In genomic region chr3:44534651-44535050, GRCh38 we compare ENCODE assay signal across 8 cellular contexts. TPM values are rescaled to one million over a fixed set of nuclear protein-coding genes. Genes with fewer than 3 reads are reported as not detected.
A peak's percentile ranks its signal among the peaks of the same experiment; 100 is the strongest.
DNase-seq lines count a peak whose midpoint lies in the region; ATAC-seq, FAIRE-seq and TF ChIP-seq lines count a peak whose summit lies in the region.
"Not testable (repeated sequence)": the region's sequence is repeated elsewhere in the genome, so short reads cannot be mapped to it uniquely, and the experiment has no call there.
"Had no signal": no experiment of that assay in that cellular context is flagged by ENCODE, and none has a peak within 500 bp of the region (broad histone marks: within the 10 kb centered on the region; RNA-seq: fewer than 3 reads in every experiment).

No MANE protein-coding gene starts in this region.

- peak overlapping the region; percentile 40 for H3K27ac Mint-ChIP-seq in Calu3 (ENCODE audit: unreplicated experiment)
- not testable (repeated sequence) for H3K27ac Mint-ChIP-seq in astrocyte (ENCODE audit: unreplicated experiment)

- not testable (repeated sequence) for H2AK9ac ChIP-seq in IMR-90 (replicated peaks; ENCODE audit: low read depth, low read length, poor library complexity)

- not testable (repeated sequence) for H2BK120ac ChIP-seq in IMR-90 (ENCODE audit: low read depth, low read length)

- not testable (repeated sequence) for TF ChIP-seq RAD21 in IMR-90 (IDR thresholded peaks at IDR 0.05; ENCODE audit: low read length)

- dilution Hi-C loops in IMR-90 (cut with HindIII; ENCODE audit: low sequenced_read_pairs, unreplicated experiment) = not testable (repeated sequence)

- not testable (repeated sequence) for H2AFZ ChIP-seq in IMR-90 (replicated peaks; ENCODE audit: low read length, poor library complexity); astrocyte (ENCODE audit: low read depth, low read length); hepatocyte

- H3K9me3 ChIP-seq in IMR-90 (ENCODE audit: control insufficient read depth, insufficient read depth, low read length); RWPE2 (ENCODE audit: severe bottlenecking); astrocyte (ENCODE audit: insufficient read depth, low read depth, low read length); hepatocyte (ENCODE audit: low read depth); mucosa of descending colon: not testable (repeated sequence)

- H3K27ac ChIP-seq in IMR-90 (ENCODE audit: insufficient read depth, low read length); RWPE2 (ENCODE audit: poor library complexity, severe bottlenecking); astrocyte (ENCODE audit: low read depth, low read length); epithelial cell of prostate: not testable (repeated sequence)
- peak overlapping the region; percentile 60 for H3K27ac ChIP-seq in hepatocyte

- TF ChIP-seq POLR2A in IMR-90 (IDR thresholded peaks at IDR 0.05; ENCODE audit: low read depth, low read length) = not testable (repeated sequence)

- not testable (repeated sequence) for H3K79me2 ChIP-seq in astrocyte (ENCODE audit: insufficient read depth, low read length); hepatocyte

- H3K56ac ChIP-seq in IMR-90 (ENCODE audit: extremely low read depth, insufficient read depth, low read length) = not testable (repeated sequence)

- H3K9ac ChIP-seq in IMR-90 (ENCODE audit: low read depth, low read length); astrocyte (ENCODE audit: low read length): not testable (repeated sequence)

- not testable (repeated sequence) for H3K9me3 Mint-ChIP-seq in Calu3 (ENCODE audit: low read depth, unreplicated experiment); astrocyte (ENCODE audit: unreplicated experiment)

- not testable (repeated sequence) for H3K36me3 Mint-ChIP-seq in Calu3 (ENCODE audit: insufficient read depth, unreplicated experiment); astrocyte (ENCODE audit: low read depth, unreplicated experiment)

- H3K27me3 ChIP-seq in IMR-90 (ENCODE audit: control insufficient read depth, insufficient read depth, low read length); RWPE2 (ENCODE audit: insufficient read depth, poor library complexity, severe bottlenecking): not testable (repeated sequence)
- H3K27me3 ChIP-seq in astrocyte (ENCODE audit: insufficient read depth, low read length) (peaks cover 16% of the 10 kb centered on the region), hepatocyte (peaks cover 20% of the 10 kb centered on the region)

- H2BK5ac ChIP-seq in IMR-90 (ENCODE audit: low read depth, low read length, poor library complexity, severe bottlenecking) = not testable (repeated sequence)

- H3K4me2 ChIP-seq in IMR-90 (ENCODE audit: low read depth, low read length); astrocyte (ENCODE audit: low read length); hepatocyte: not testable (repeated sequence)

- H2BK15ac ChIP-seq in IMR-90 (ENCODE audit: low read depth, low read length) = not testable (repeated sequence)

- FAIRE-seq in astrocyte (lab: Jason Lieb, UNC) = not testable (repeated sequence)

- not testable (repeated sequence) for H3K27me3 Mint-ChIP-seq in Calu3 (ENCODE audit: unreplicated experiment)
- peaks cover 35% of the 10 kb centered on the region for H3K27me3 Mint-ChIP-seq in astrocyte (ENCODE audit: low read depth, unreplicated experiment)

- not testable (repeated sequence) for H4K20me1 ChIP-seq in IMR-90 (ENCODE audit: insufficient read depth, low read length); astrocyte (ENCODE audit: insufficient read depth, low read length); hepatocyte (ENCODE audit: insufficient read depth, poor library complexity, severe bottlenecking)

- H3K4ac ChIP-seq in IMR-90 (ENCODE audit: low read depth, low read length) = not testable (repeated sequence)

- WGBS in IMR-90 (ENCODE audit: extremely low coverage in 2 of 2, insufficient read length in 1 of 2), 2 experiments = no CpG with 5 or more reads among the region's 4 CpGs
- WGBS in hepatocyte (ENCODE audit: low lambda C conversion rate, missing lambda C conversion rate) = 26% methylated on average over 4 of the region's 4 CpGs

- not testable (repeated sequence) for H3K79me1 ChIP-seq in IMR-90 (ENCODE audit: low read depth in 1 of 2, low read length in 2 of 2)

- CTCF ChIA-PET in Calu3 (lab: Charles Lee); IMR-90 (lab: Yijun Ruan, JAX): not testable (repeated sequence)

- not testable (repeated sequence) for BruUV-seq in Calu3 (replicated peaks; lab: Mats Ljungman, UMichigan); IMR-90 (replicated peaks; lab: Mats Ljungman, UMichigan)

- H3K36me3 ChIP-seq in IMR-90 (ENCODE audit: control insufficient read depth, insufficient read depth, low read length); RWPE2 (ENCODE audit: low read depth); astrocyte (ENCODE audit: insufficient read depth, low read length); hepatocyte (replicated peaks; ENCODE audit: insufficient read depth, low read depth); mucosa of descending colon (ENCODE audit: low read depth): not testable (repeated sequence)

- TF ChIP-seq CTCF in Calu3 (IDR thresholded peaks at IDR 0.05; ENCODE audit: unreplicated experiment); IMR-90 (conservative IDR thresholded peaks at IDR 0.05; ENCODE audit: low read depth, low read length); RWPE2 (IDR thresholded peaks at IDR 0.05; ENCODE audit: poor library complexity, severe bottlenecking); astrocyte (IDR thresholded peaks at IDR 0.05; ENCODE audit: insufficient read depth, low read depth, low read length); hepatocyte (IDR thresholded peaks at IDR 0.05; ENCODE audit: poor library complexity); mucosa of descending colon (IDR thresholded peaks at IDR 0.05): not testable (repeated sequence)

- not testable (repeated sequence) for H2BK20ac ChIP-seq in IMR-90 (ENCODE audit: low read depth, low read length)

- peaks cover 17% of the 10 kb centered on the region for H3K4me1 Mint-ChIP-seq in Calu3 (ENCODE audit: low read depth, unreplicated experiment)
- not testable (repeated sequence) for H3K4me1 Mint-ChIP-seq in astrocyte (ENCODE audit: low read depth, unreplicated experiment)

- H3K4me1 ChIP-seq in IMR-90 (ENCODE audit: control insufficient read depth, insufficient read depth, low read length); RWPE2 (ENCODE audit: insufficient read depth, poor library complexity, severe bottlenecking); astrocyte (ENCODE audit: insufficient read depth, low read length); hepatocyte (ENCODE audit: insufficient read depth): not testable (repeated sequence)
- peaks cover 10% of the 10 kb centered on the region for H3K4me1 ChIP-seq in mucosa of descending colon (ENCODE audit: low read depth)

- H3K4me3 ChIP-seq in IMR-90 (ENCODE audit: insufficient read depth, low read depth, low read length); RWPE2 (ENCODE audit: severe bottlenecking); astrocyte (ENCODE audit: insufficient read depth, low read depth, low read length); hepatocyte; mucosa of descending colon: not testable (repeated sequence)

- H4K8ac ChIP-seq in IMR-90 (ENCODE audit: low read depth in 2 of 2, low read length in 2 of 2) = not testable (repeated sequence)

- H3K9me2 ChIP-seq in hepatocyte (replicated peaks; ENCODE audit: insufficient read depth) = not testable (repeated sequence)

- H3K9me1 ChIP-seq in IMR-90 (ENCODE audit: insufficient read depth, low read length) = not testable (repeated sequence)

- H3K23ac ChIP-seq in IMR-90 (ENCODE audit: low read depth, low read length) = not testable (repeated sequence)

- ATAC-seq in IMR-90 (ENCODE audit: low read depth) = not testable (repeated sequence)
- peak; percentile 54; the same call in 2 of the 3 replicates for ATAC-seq in RWPE2 (ENCODE audit: low read depth)
- ATAC-seq in mucosa of descending colon = peak; percentile 45

- not testable (repeated sequence) for H3K18ac ChIP-seq in IMR-90 (ENCODE audit: low read depth, low read length)

- DNase-seq in Calu3 (peak; percentile 25), IMR-90 (peak; percentile 22), astrocyte (ENCODE audit: low read depth) (peak; percentile 39), epithelial cell of prostate (ENCODE audit: low read depth, low spot score) (peak; percentile 22), hepatocyte (ENCODE audit: low spot score) (peak; percentile 30)
- not testable (repeated sequence) for DNase-seq in RWPE2 (ENCODE audit: low spot score); mucosa of descending colon

- POLR2A ChIA-PET in IMR-90 (lab: Charles Lee; ENCODE audit: unreplicated experiment) = not testable (repeated sequence)

- H2AK5ac ChIP-seq in IMR-90 (ENCODE audit: low read depth, low read length) = not testable (repeated sequence)

- in situ Hi-C loops in IMR-90 (cut with MboI; ENCODE audit: low sequenced_read_pairs) = loop anchor here (10.0 kb wide), 1 partner anchor 370 kb away; no protein-coding TSS in a partner anchor

- not testable (repeated sequence) for H4K91ac ChIP-seq in IMR-90 (ENCODE audit: insufficient read depth, low read depth, low read length)

- H3K4me3 Mint-ChIP-seq in Calu3 (ENCODE audit: low read depth, unreplicated experiment) = peak overlapping the region; percentile 31
- not testable (repeated sequence) for H3K4me3 Mint-ChIP-seq in astrocyte (ENCODE audit: unreplicated experiment)

- H4K5ac ChIP-seq in IMR-90 (ENCODE audit: low read depth, low read length) = not testable (repeated sequence)

- not testable (repeated sequence) for H3K14ac ChIP-seq in IMR-90 (replicated peaks; ENCODE audit: low read depth, low read length)

- intact Hi-C loops in Calu3 (cut with micrococcal nuclease; ENCODE audit: unreplicated experiment) = loop anchor here (5.0 kb wide), 2 partner anchors 88 to 228 kb away; partner anchors contain the start of genes KIAA1143 and KIF15
- intact Hi-C loops in IMR-90 (cut with micrococcal nuclease) = loop anchor here (5.0 to 10.0 kb wide), 2 partner anchors 212 to 500 kb away; no protein-coding TSS in a partner anchor
- intact Hi-C loops in mucosa of descending colon (cut with DNase I, micrococcal nuclease) = loop anchor here (5.0 to 10.0 kb wide), 2 partner anchors 378 to 380 kb away; no protein-coding TSS in a partner anchor

RNA-seq across cellular contexts. Expression of gene ZKSCAN7, which starts 20.3 kb away (rescaled TPM):
- total RNA-seq in Calu3 (2022) (0.39 and 0.59 TPM in 2 replicates), IMR-90 (2012; rRNA removed) (4.7 TPM in 2 replicates), astrocyte (4.8 and 5.7 TPM in 2 replicates), hepatocyte (9.6 and 9.9 TPM in 2 replicates), mucosa of descending colon (1 to 10 TPM in 2 of 3 donors, under 1 TPM in 1; 0.96 to 3.0 (median 1.6) TPM)
- polyA plus RNA-seq in IMR-90 (2012; rRNA removed) (2.6 and 3.0 TPM in 2 replicates), hepatocyte (6.0 and 7.9 TPM in 2 replicates)
- polyA plus RNA-seq in IMR-90 (2012; cell fraction: cytosol; rRNA removed) = 2.2 and 2.4 TPM in 2 replicates
- 6.2 and 6.6 TPM in 2 replicates for polyA plus RNA-seq in IMR-90 (2012; cell fraction: nucleus; rRNA removed; ENCODE audit: low replicate concordance)
- polyA plus RNA-seq: A549 had no signal

RNA-seq across cellular contexts. Expression of gene ZNF660, which starts 50.1 kb away (rescaled TPM):
- total RNA-seq in Calu3 (2022) = 0.95 and 1.4 TPM in 2 replicates
- 1.3 and 1.4 TPM in 2 replicates for total RNA-seq in IMR-90 (2012; rRNA removed)
- polyA plus RNA-seq in IMR-90 (2012; rRNA removed) = 0.59 and 0.70 TPM in 2 replicates
- polyA plus RNA-seq in IMR-90 (2012; cell fraction: cytosol; rRNA removed) = 0.10 and 0.11 TPM in 2 replicates
- polyA plus RNA-seq in IMR-90 (2012; cell fraction: nucleus; rRNA removed; ENCODE audit: low replicate concordance) = 0.30 and 2.4 TPM in 2 replicates
- total RNA-seq in astrocyte = 5.5 and 6.7 TPM in 2 replicates
- 4.5 and 9.8 TPM in 2 replicates for total RNA-seq in hepatocyte
- polyA plus RNA-seq in hepatocyte = 4.0 and 4.6 TPM in 2 replicates
- 1 to 10 TPM in 2 of 3 donors, under 1 TPM in 1; 0.67 to 4.6 (median 1.1) TPM for total RNA-seq in mucosa of descending colon
- polyA plus RNA-seq: A549 had no signal

RNA-seq across cellular contexts. Expression of gene ZNF445, which starts 57.2 kb away (rescaled TPM):
- total RNA-seq in Calu3 (2022) (17.3 and 18.8 TPM in 2 replicates), IMR-90 (2012; rRNA removed) (6.3 and 6.4 TPM in 2 replicates), astrocyte (20.9 and 21.3 TPM in 2 replicates), hepatocyte (10.5 and 14.7 TPM in 2 replicates), mucosa of descending colon (10 to 100 TPM; 10.0 to 26.4 (median 16.8) TPM)
- polyA plus RNA-seq in IMR-90 (2012; rRNA removed) (2.4 and 3.3 TPM in 2 replicates), hepatocyte (6.1 and 6.4 TPM in 2 replicates)
- 0.79 and 1.2 TPM in 2 replicates for polyA plus RNA-seq in IMR-90 (2012; cell fraction: cytosol; rRNA removed)
- 3.9 and 7.9 TPM in 2 replicates for polyA plus RNA-seq in IMR-90 (2012; cell fraction: nucleus; rRNA removed; ENCODE audit: low replicate concordance)
